In the genomic region with DNA sequence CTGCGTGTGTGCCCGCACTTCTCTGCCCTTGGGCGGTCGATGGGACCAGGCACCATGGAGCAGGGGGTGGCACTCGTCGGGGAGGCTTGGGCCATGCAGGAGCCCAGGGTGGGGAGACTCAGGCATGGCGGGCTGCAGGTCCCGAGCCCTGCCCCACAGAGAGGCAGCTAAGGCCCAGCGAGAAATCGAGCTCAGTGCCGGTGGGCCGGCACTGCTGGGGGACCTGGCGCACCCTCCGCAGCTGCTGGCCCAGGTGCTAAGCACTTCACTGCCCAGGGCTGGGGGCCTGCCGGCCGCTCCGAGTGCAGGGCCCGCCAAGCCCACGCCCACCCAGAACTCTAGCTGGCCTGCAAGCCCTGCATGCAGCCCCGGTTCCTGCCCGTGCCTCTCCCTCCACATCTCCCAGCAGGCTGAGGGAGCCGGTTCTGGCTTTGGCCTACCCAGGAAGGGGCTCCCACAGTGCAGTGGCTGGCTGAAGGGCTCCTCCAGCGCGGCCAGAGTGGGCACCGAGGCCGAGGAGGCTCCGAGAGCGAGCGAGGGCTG, we compare ENCODE assay signal across 9 cellular contexts. TPM values are rescaled to one million over a fixed set of nuclear protein-coding genes. Genes with fewer than 3 reads are reported as not detected.
DNase-seq lines count a peak whose midpoint lies in the region; TF ChIP-seq lines count a peak whose summit lies in the region.
"Had no signal": no experiment of that assay in that cellular context is flagged by ENCODE, and none has a peak within 500 bp of the region (broad histone marks: within the 10 kb centered on the region; RNA-seq: fewer than 3 reads in every experiment).

No MANE protein-coding gene starts in this region.

- H3K36me3 ChIP-seq in adrenal gland (replicated peaks in 1 of 2) (no peaks in the 10 kb centered on the region), mucosa of rectum (ENCODE audit: control insufficient read depth in 2 of 2, insufficient read depth in 2 of 2, low read length in 2 of 2) (peaks cover 5 to 13% of the 10 kb centered on the region in 2 donors), uterus (no peaks in the 10 kb centered on the region), Caco-2 (ENCODE audit: control insufficient read depth, insufficient read depth, low read length) (no peaks in the 10 kb centered on the region)

- peak overlapping the region; percentile 82 for H3K4me3 Mint-ChIP-seq in activated naive CD4-positive, alpha-beta T cell treated with anti-CD3 and anti-CD28 coated beads for 36 hours
- no peak overlapping the region for H3K4me3 Mint-ChIP-seq in Caco-2 (ENCODE audit: unreplicated experiment)

- H3K27ac ChIP-seq in adrenal gland: peak overlapping the region in 4 of 5 donors; percentile 79 to 92 (median 90)
- H3K27ac ChIP-seq in mucosa of rectum (ENCODE audit: low read depth in 2 of 2, low read length in 2 of 2): peak overlapping the region; percentile 88 to 92
- H3K27ac ChIP-seq in uterus: peak overlapping the region; percentile 88 to 94

- TF ChIP-seq POLR2A in adrenal gland (IDR thresholded peaks at IDR 0.05) (no peak), uterus (IDR thresholded peaks at IDR 0.05) (no peak)

- peak overlapping the region in 2 of 4 donors; percentile 45 to 72 for H3K4me3 ChIP-seq in adrenal gland
- H3K4me3 ChIP-seq in mucosa of rectum (ENCODE audit: low read length in 2 of 2): peak overlapping the region; percentile 76 to 95
- H3K4me3 ChIP-seq in uterus: peak overlapping the region; percentile 27 to 49
- no peak overlapping the region for H3K4me3 ChIP-seq in Caco-2 (ENCODE audit: low read depth, low read length)

- H3K9ac ChIP-seq in mucosa of rectum (ENCODE audit: low read depth in 1 of 2, low read length in 2 of 2): peak overlapping the region; percentile 85 to 96

- H3K4me1 ChIP-seq in adrenal gland (replicated peaks in 1 of 2) (peaks cover 11 to 17% of the 10 kb centered on the region in 2 donors), mucosa of rectum (ENCODE audit: control insufficient read depth in 2 of 2, insufficient read depth in 2 of 2, low read length in 2 of 2) (peaks cover 4% of the 10 kb centered on the region in 2 donors), uterus (no peaks in the 10 kb centered on the region), Caco-2 (no peaks in the 10 kb centered on the region)

- TF ChIP-seq CTCF in adrenal gland (IDR thresholded peaks at IDR 0.05): no peak
- no peak for TF ChIP-seq CTCF in uterus (IDR thresholded peaks at IDR 0.05)
- no peak for TF ChIP-seq CTCF in Caco-2 (IDR thresholded peaks at IDR 0.05; ENCODE audit: insufficient read depth in 1 of 2, low read depth in 1 of 2, low read length in 1 of 2, severe bottlenecking in 1 of 2, unreplicated experiment in 1 of 2)

- no peaks in the 10 kb centered on the region for H3K27me3 Mint-ChIP-seq in activated naive CD4-positive, alpha-beta T cell treated with anti-CD3 and anti-CD28 coated beads for 36 hours (ENCODE audit: low read depth)
- no peaks in the 10 kb centered on the region for H3K27me3 Mint-ChIP-seq in Caco-2 (ENCODE audit: insufficient read depth, unreplicated experiment)

- intact Hi-C loops in activated naive CD4-positive, alpha-beta T cell treated with anti-CD3 and anti-CD28 coated beads for 36 hours (cut with micrococcal nuclease): loop anchor here (5.0 kb wide), 1 partner anchor 235 kb away; no protein-coding TSS in a partner anchor
- intact Hi-C loops in adrenal gland (cut with DNase I): no loop called here
- intact Hi-C loops in uterus (cut with DNase I; ENCODE audit: low total_unique reads): no loop called here
- intact Hi-C loops in Caco-2 (cut with micrococcal nuclease; ENCODE audit: unreplicated experiment): no loop called here

- BruUV-seq in Caco-2 (replicated peaks; lab: Mats Ljungman, UMichigan): no TSS peak

- POLR2A ChIA-PET in Caco-2 (lab: Charles Lee): no interaction called here

- no peak overlapping the region for H3K27ac Mint-ChIP-seq in activated naive CD4-positive, alpha-beta T cell treated with anti-CD3 and anti-CD28 coated beads for 36 hours
- no peak overlapping the region for H3K27ac Mint-ChIP-seq in Caco-2 (ENCODE audit: unreplicated experiment)

- H3K36me3 Mint-ChIP-seq in activated naive CD4-positive, alpha-beta T cell treated with anti-CD3 and anti-CD28 coated beads for 36 hours (ENCODE audit: low read depth): peaks cover 25% of the 10 kb centered on the region
- no peaks in the 10 kb centered on the region for H3K36me3 Mint-ChIP-seq in Caco-2 (ENCODE audit: insufficient read depth, unreplicated experiment)

- peaks cover 4% of the 10 kb centered on the region for H3K9me3 Mint-ChIP-seq in activated naive CD4-positive, alpha-beta T cell treated with anti-CD3 and anti-CD28 coated beads for 36 hours
- no peaks in the 10 kb centered on the region for H3K9me3 Mint-ChIP-seq in Caco-2 (ENCODE audit: unreplicated experiment)
- H3K9me3 Mint-ChIP-seq: HFFc6 had no signal

- no peaks in the 10 kb centered on the region for H3K9me3 ChIP-seq in adrenal gland (replicated peaks in 1 of 3)
- no peaks in the 10 kb centered on the region for H3K9me3 ChIP-seq in mucosa of rectum (ENCODE audit: control insufficient read depth in 2 of 2, low read length in 2 of 2)
- H3K9me3 ChIP-seq in uterus: no peaks in the 10 kb centered on the region
- H3K9me3 ChIP-seq in Caco-2: no peaks in the 10 kb centered on the region

- CTCF ChIA-PET in activated naive CD4-positive, alpha-beta T cell treated with anti-CD3 and anti-CD28 coated beads for 36 hours (lab: Charles Lee): interaction anchor here (0.7 to 2.0 kb wide), 8 partner anchors 13 to 312 kb away, joined by 3 to 8 read pairs (median 4); partner anchors contain the start of gene RPL39L
- CTCF ChIA-PET in Caco-2 (lab: Charles Lee): no interaction called here

- WGBS in adrenal gland, 4 donors: 90 to 92% (median 91%) methylated on average over 13 to 29 of the region's 29 CpGs

- no peak for DNase-seq in activated naive CD4-positive, alpha-beta T cell treated with anti-CD3 and anti-CD28 coated beads for 36 hours
- no peak for DNase-seq in activated naive CD4-positive, alpha-beta T cell treated with Interleukin-2 at 50 U/mL for 16 hours
- no peak for DNase-seq in adrenal gland
- peak in 1 of 2 donors; percentile 25 for DNase-seq in uterus
- DNase-seq in Caco-2: no peak
- DNase-seq in T-helper 9 cell: no peak
- no peak for DNase-seq in NCI-H524 (lab: John Stamatoyannopoulos, UW)
- DNase-seq: HFFc6 had no signal

- H3K27me3 ChIP-seq in adrenal gland: no peaks in the 10 kb centered on the region
- H3K27me3 ChIP-seq in mucosa of rectum (ENCODE audit: control insufficient read depth in 2 of 2, insufficient read depth in 2 of 2, low read length in 2 of 2): no peaks in the 10 kb centered on the region
- H3K27me3 ChIP-seq in uterus: no peaks in the 10 kb centered on the region
- no peaks in the 10 kb centered on the region for H3K27me3 ChIP-seq in Caco-2 (replicated peaks; ENCODE audit: control insufficient read depth, insufficient read depth, low read length)

- peaks cover 18% of the 10 kb centered on the region for H3K4me1 Mint-ChIP-seq in activated naive CD4-positive, alpha-beta T cell treated with anti-CD3 and anti-CD28 coated beads for 36 hours (ENCODE audit: low read depth)
- H3K4me1 Mint-ChIP-seq in Caco-2 (ENCODE audit: low read depth, unreplicated experiment): no peaks in the 10 kb centered on the region

RNA-seq across cellular contexts. Expression of gene RTP4, which starts 0.6 kb away (rescaled TPM):
- under 1 TPM; 0.43 to 0.81 TPM for total RNA-seq in activated naive CD4-positive, alpha-beta T cell treated with anti-CD3 and anti-CD28 coated beads for 36 hours
- total RNA-seq in adrenal gland: 1 to 10 TPM; 1.0 to 6.7 (median 3.5) TPM
- 1 to 10 TPM; 3.5 to 4.3 (median 3.6) TPM for polyA plus RNA-seq in adrenal gland
- 1 to 10 TPM in 3 of 4 donors, under 1 TPM in 1; 0.51 to 5.1 (median 1.8) TPM for total RNA-seq in uterus
- not detected in 2 replicates for total RNA-seq in Caco-2 (2022)
